Comparison of ENCODE assay signal across 8 cellular contexts in the genomic region with DNA sequence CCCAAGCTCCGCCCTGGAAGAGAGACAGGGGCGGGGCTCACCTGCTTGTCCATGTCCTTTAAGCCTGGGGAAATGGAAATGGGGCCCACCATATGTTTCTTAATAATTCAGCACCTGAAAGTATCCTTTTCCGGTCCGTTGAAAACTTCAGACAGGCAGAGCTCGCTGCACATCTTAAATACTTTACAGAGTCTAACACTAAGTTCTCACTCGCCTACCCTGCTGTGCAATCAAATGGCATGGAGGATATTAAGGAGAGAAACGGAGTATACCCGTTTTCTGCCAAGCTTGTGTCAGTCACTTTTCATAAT. TPM values are rescaled to one million over a fixed set of nuclear protein-coding genes. Genes with fewer than 3 reads are reported as not detected.
DNase-seq lines count a peak whose midpoint lies in the region; ATAC-seq and TF ChIP-seq lines count a peak whose summit lies in the region.

No MANE protein-coding gene starts in this region.

- H3K4me1 ChIP-seq in iPS DF 6.9 (ENCODE audit: control insufficient read depth, insufficient read depth, low read length), result peaks cover 4% of the 10 kb centered on the region; the same call in 1 of the 2 replicates

- H3K9me3 Mint-ChIP-seq in activated CD4-positive, alpha-beta memory T cell treated with anti-CD3 and anti-CD28 coated beads for 36 hours, result no peaks in the 10 kb centered on the region
- H3K9me3 Mint-ChIP-seq in stimulated activated memory B cell treated with anti-CD40 and anti-IgM and Interleukin-4, amounts not matched to agents 10 μg/mL and 1 μg/mL and 100 μg/mL, for 72 hours, result no peaks in the 10 kb centered on the region

- H3K9me3 ChIP-seq in iPS DF 6.9 (ENCODE audit: control insufficient read depth, insufficient read depth, low read length), result no peaks in the 10 kb centered on the region

- WGBS in iPS DF 6.9 (ENCODE audit: insufficient coverage, insufficient read length), result no CpG with 5 or more reads among the region's 8 CpGs

- H3K27ac Mint-ChIP-seq in activated CD4-positive, alpha-beta memory T cell treated with anti-CD3 and anti-CD28 coated beads for 36 hours, result peak overlapping the region; percentile 66
- H3K27ac Mint-ChIP-seq in stimulated activated memory B cell treated with anti-CD40 and anti-IgM and Interleukin-4, amounts not matched to agents 10 μg/mL and 1 μg/mL and 100 μg/mL, for 72 hours, result peak overlapping the region; percentile 93

- DNase-seq in HEK293T (ENCODE audit: extremely low spot score), result no peak
- no peak for DNase-seq in activated CD4-positive, alpha-beta memory T cell treated with anti-CD3 and anti-CD28 coated beads for 36 hours
- no peak for DNase-seq in iPS DF 6.9 (ENCODE audit: low read depth, low spot score)
- DNase-seq in DMS79 (lab: John Stamatoyannopoulos, UW), result no peak
- no peak for DNase-seq in cortex of kidney (lab: John Stamatoyannopoulos, UW)

- no peaks in the 10 kb centered on the region for H3K36me3 ChIP-seq in iPS DF 6.9 (ENCODE audit: control insufficient read depth, insufficient read depth, low read length)

- H3K27ac ChIP-seq in iPS DF 6.9 (ENCODE audit: low read length), result no peak overlapping the region

- H3K4me3 ChIP-seq in iPS DF 6.9 (ENCODE audit: low read length), result peak overlapping the region; percentile 64; the same call in 1 of the 2 replicates

- H3K4me3 Mint-ChIP-seq in activated CD4-positive, alpha-beta memory T cell treated with anti-CD3 and anti-CD28 coated beads for 36 hours, result peak overlapping the region; percentile 84
- H3K4me3 Mint-ChIP-seq in stimulated activated memory B cell treated with anti-CD40 and anti-IgM and Interleukin-4, amounts not matched to agents 10 μg/mL and 1 μg/mL and 100 μg/mL, for 72 hours, result peak overlapping the region; percentile 93

- no peaks in the 10 kb centered on the region for H3K27me3 ChIP-seq in iPS DF 6.9 (ENCODE audit: control insufficient read depth, insufficient read depth, low read length)

- intact Hi-C loops in activated CD4-positive, alpha-beta memory T cell treated with anti-CD3 and anti-CD28 coated beads for 36 hours (cut with micrococcal nuclease), result loop anchor here (1.0 to 10.0 kb wide), 10 partner anchors 38 to 1129 kb away; a partner anchor contains a TSS

- peaks cover 47% of the 10 kb centered on the region for H3K4me1 Mint-ChIP-seq in activated CD4-positive, alpha-beta memory T cell treated with anti-CD3 and anti-CD28 coated beads for 36 hours (ENCODE audit: low read depth)
- peaks cover 40% of the 10 kb centered on the region for H3K4me1 Mint-ChIP-seq in stimulated activated memory B cell treated with anti-CD40 and anti-IgM and Interleukin-4, amounts not matched to agents 10 μg/mL and 1 μg/mL and 100 μg/mL, for 72 hours

- ATAC-seq in stimulated activated memory B cell treated with anti-CD40 and anti-IgM and Interleukin-4, amounts not matched to agents 10 μg/mL and 1 μg/mL and 100 μg/mL, for 72 hours, result no peak
- no peak for ATAC-seq in HG03175 (IDR thresholded peaks at IDR 0.05; ENCODE audit: unreplicated experiment)
- ATAC-seq in GM18861 (IDR thresholded peaks at IDR 0.05; ENCODE audit: unreplicated experiment), result no peak

- peaks cover 17% of the 10 kb centered on the region for H3K36me3 Mint-ChIP-seq in activated CD4-positive, alpha-beta memory T cell treated with anti-CD3 and anti-CD28 coated beads for 36 hours
- peaks cover 14% of the 10 kb centered on the region for H3K36me3 Mint-ChIP-seq in stimulated activated memory B cell treated with anti-CD40 and anti-IgM and Interleukin-4, amounts not matched to agents 10 μg/mL and 1 μg/mL and 100 μg/mL, for 72 hours

- H3K27me3 Mint-ChIP-seq in activated CD4-positive, alpha-beta memory T cell treated with anti-CD3 and anti-CD28 coated beads for 36 hours, result no peaks in the 10 kb centered on the region
- H3K27me3 Mint-ChIP-seq in stimulated activated memory B cell treated with anti-CD40 and anti-IgM and Interleukin-4, amounts not matched to agents 10 μg/mL and 1 μg/mL and 100 μg/mL, for 72 hours, result no peaks in the 10 kb centered on the region

- CTCF ChIA-PET in HEK293T (lab: Yijun Ruan, JAX), result interaction anchor here (0.6 kb wide), 1 partner anchor 254 kb away, joined by 3 read pairs; no protein-coding TSS in a partner anchor
- CTCF ChIA-PET in activated CD4-positive, alpha-beta memory T cell treated with anti-CD3 and anti-CD28 coated beads for 36 hours (lab: Charles Lee), result interaction anchor here (0.6 to 2.0 kb wide), 6 partner anchors 37 to 333 kb away, joined by 3 to 7 read pairs (median 4); no protein-coding TSS in a partner anchor

- POLR2A ChIA-PET in HEK293T (lab: Yijun Ruan, JAX), result interaction anchor here (0.9 to 2.9 kb wide), 4 partner anchors 16 to 311 kb away, joined by 3 to 18 read pairs (median 6); a partner anchor contains a TSS
- POLR2A ChIA-PET in activated CD4-positive, alpha-beta memory T cell treated with anti-CD3 and anti-CD28 coated beads for 36 hours (lab: Charles Lee), result interaction anchor here (1.3 to 3.2 kb wide), 4 partner anchors 15 to 360 kb away, joined by 3 to 21 read pairs (median 5); a partner anchor contains a TSS

TF ChIP-seq in HEK293T, 16 proteins besides CTCF, POLR2A, EP300 and RAD21:
- no peak for TF ChIP-seq SP1 (IDR thresholded peaks at IDR 0.05)
- TF ChIP-seq LEF1 (IDR thresholded peaks at IDR 0.05; ENCODE audit: borderline replicate concordance), result no peak
- TF ChIP-seq TARDBP (IDR thresholded peaks at IDR 0.05), result no peak
- TF ChIP-seq FOXA1 (IDR thresholded peaks at IDR 0.05), result no peak
- TF ChIP-seq, protein P1, sequence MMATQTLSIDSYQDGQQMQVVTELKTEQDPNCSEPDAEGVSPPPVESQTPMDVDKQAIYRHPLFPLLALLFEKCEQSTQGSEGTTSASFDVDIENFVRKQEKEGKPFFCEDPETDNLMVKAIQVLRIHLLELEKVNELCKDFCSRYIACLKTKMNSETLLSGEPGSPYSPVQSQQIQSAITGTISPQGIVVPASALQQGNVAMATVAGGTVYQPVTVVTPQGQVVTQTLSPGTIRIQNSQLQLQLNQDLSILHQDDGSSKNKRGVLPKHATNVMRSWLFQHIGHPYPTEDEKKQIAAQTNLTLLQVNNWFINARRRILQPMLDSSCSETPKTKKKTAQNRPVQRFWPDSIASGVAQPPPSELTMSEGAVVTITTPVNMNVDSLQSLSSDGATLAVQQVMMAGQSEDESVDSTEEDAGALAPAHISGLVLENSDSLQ (IDR thresholded peaks at IDR 0.05), result peak; percentile 19
- TF ChIP-seq ZNF384 (IDR thresholded peaks at IDR 0.05), result no peak
- no peak for TF ChIP-seq FOXM1 (IDR thresholded peaks at IDR 0.05; ENCODE audit: borderline replicate concordance)
TF ChIP-seq in HEK293T: peak in this region for 1.

RNA-seq across cellular contexts. Expression of a gene that starts 0.5 kb away (rescaled TPM):
- total RNA-seq in activated CD4-positive, alpha-beta memory T cell treated with anti-CD3 and anti-CD28 coated beads for 36 hours, result 10 to 100 TPM; 27.1 to 33.1 TPM

RNA-seq across cellular contexts. Expression of a gene that starts 37.8 kb away (rescaled TPM):
- total RNA-seq in activated CD4-positive, alpha-beta memory T cell treated with anti-CD3 and anti-CD28 coated beads for 36 hours, result 10 to 100 TPM; 42.5 to 43.0 TPM

RNA-seq across cellular contexts. Expression of a gene that starts 37.9 kb away (rescaled TPM):
- total RNA-seq in activated CD4-positive, alpha-beta memory T cell treated with anti-CD3 and anti-CD28 coated beads for 36 hours, result 10 to 100 TPM; 74.6 to 79.7 TPM
